Comparison of ENCODE assay signal across 1 cellular context in the genomic region with DNA sequence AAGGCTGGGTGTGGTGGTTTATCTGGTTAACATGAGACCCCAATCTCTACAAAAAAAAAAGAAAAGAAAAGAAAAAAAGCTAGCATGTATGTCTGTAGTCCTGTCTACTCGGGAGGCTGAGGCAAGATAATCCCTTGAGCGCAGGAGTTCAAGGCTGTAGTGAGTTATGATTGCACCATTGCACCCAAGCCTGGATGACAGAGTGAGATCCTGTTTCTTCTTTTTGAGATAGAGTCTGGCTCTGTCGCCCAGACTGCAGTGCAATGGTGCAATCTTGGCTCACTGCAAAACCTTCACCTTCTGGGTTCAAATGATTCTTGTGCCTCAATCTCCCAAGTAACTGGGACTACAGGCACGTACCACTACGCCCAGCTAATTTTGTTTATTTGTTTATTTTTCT.
A peak's percentile ranks its signal among the peaks of the same experiment; 100 is the strongest.
TF ChIP-seq lines count a peak whose summit lies in the region.

No MANE protein-coding gene starts in this region.

TF ChIP-seq in HepG2, 621 proteins besides CTCF, POLR2A, EP300 and RAD21 (continued from another document and continues in another):
- TF ChIP-seq, protein P1, sequence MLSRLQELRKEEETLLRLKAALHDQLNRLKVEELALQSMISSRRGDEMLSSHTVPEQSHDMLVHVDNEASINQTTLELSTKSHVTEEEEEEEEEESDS (CRISPR knock-in tag; IDR thresholded peaks at IDR 0.05; ENCODE audit: borderline replicate concordance) = no peak
- TF ChIP-seq YEATS4 (CRISPR knock-in tag; IDR thresholded peaks at IDR 0.05; ENCODE audit: borderline replicate concordance) = no peak
- TF ChIP-seq RFXANK (CRISPR knock-in tag; IDR thresholded peaks at IDR 0.05) = no peak
- TF ChIP-seq PPARG (CRISPR knock-in tag; conservative IDR thresholded peaks at IDR 0.05) = no peak
- no peak for TF ChIP-seq SNAPC2 (CRISPR knock-in tag; IDR thresholded peaks at IDR 0.05)
- TF ChIP-seq AGO2 (optimal IDR thresholded peaks at IDR 0.05; ENCODE audit: low read depth, low read length) = no peak
- no peak for TF ChIP-seq TCF12 (IDR thresholded peaks at IDR 0.05)
- no peak for TF ChIP-seq TCF12 (CRISPR knock-in tag; IDR thresholded peaks at IDR 0.05)
- peak; percentile 71 for TF ChIP-seq SKI (IDR thresholded peaks at IDR 0.05; ENCODE audit: partially characterized antibody)
- TF ChIP-seq ZNF746 (CRISPR knock-in tag; IDR thresholded peaks at IDR 0.05) = no peak
- peak; percentile 59 for TF ChIP-seq BCL6 (CRISPR knock-in tag; IDR thresholded peaks at IDR 0.05)
- TF ChIP-seq ZSCAN12 (CRISPR knock-in tag; IDR thresholded peaks at IDR 0.05) = no peak
- no peak for TF ChIP-seq ZNF614 (CRISPR knock-in tag; IDR thresholded peaks at IDR 0.05; ENCODE audit: borderline replicate concordance)
- TF ChIP-seq ZNF331 (CRISPR knock-in tag; IDR thresholded peaks at IDR 0.05) = 0 out of 2 replicates have a peak, but pooled peaks have one; percentile 31
- TF ChIP-seq, protein P2, sequence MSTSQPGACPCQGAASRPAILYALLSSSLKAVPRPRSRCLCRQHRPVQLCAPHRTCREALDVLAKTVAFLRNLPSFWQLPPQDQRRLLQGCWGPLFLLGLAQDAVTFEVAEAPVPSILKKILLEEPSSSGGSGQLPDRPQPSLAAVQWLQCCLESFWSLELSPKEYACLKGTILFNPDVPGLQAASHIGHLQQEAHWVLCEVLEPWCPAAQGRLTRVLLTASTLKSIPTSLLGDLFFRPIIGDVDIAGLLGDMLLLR (CRISPR knock-in tag; IDR thresholded peaks at IDR 0.05) = no peak
- 0 out of 2 replicates have a peak, but pooled peaks have one; percentile 32 for TF ChIP-seq SOX5 (CRISPR knock-in tag; IDR thresholded peaks at IDR 0.05; ENCODE audit: borderline replicate concordance)
- TF ChIP-seq ZMYM4 (CRISPR knock-in tag; IDR thresholded peaks at IDR 0.05) = 0 out of 2 replicates have a peak, but pooled peaks have one; percentile 14
- TF ChIP-seq, protein P3, sequence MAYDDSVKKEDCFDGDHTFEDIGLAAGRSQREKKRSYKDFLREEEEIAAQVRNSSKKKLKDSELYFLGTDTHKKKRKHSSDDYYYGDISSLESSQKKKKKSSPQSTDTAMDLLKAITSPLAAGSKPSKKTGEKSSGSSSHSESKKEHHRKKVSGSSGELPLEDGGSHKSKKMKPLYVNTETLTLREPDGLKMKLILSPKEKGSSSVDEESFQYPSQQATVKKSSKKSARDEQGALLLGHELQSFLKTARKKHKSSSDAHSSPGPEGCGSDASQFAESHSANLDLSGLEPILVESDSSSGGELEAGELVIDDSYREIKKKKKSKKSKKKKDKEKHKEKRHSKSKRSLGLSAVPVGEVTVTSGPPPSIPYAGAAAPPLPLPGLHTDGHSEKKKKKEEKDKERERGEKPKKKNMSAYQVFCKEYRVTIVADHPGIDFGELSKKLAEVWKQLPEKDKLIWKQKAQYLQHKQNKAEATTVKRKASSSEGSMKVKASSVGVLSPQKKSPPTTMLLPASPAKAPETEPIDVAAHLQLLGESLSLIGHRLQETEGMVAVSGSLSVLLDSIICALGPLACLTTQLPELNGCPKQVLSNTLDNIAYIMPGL (CRISPR knock-in tag; IDR thresholded peaks at IDR 0.05; ENCODE audit: borderline replicate concordance in 1 of 2, low read depth in 1 of 2) = no peak
- no peak for TF ChIP-seq MAFK (conservative IDR thresholded peaks at IDR 0.05 in 1 of 2, IDR thresholded peaks at IDR 0.05 in 1 of 2; ENCODE audit: low read length in 2 of 2)
- no peak for TF ChIP-seq ZNF44 (CRISPR knock-in tag; IDR thresholded peaks at IDR 0.05)
- peak; percentile 60 for TF ChIP-seq DPF2 (CRISPR knock-in tag; IDR thresholded peaks at IDR 0.05; ENCODE audit: borderline replicate concordance, low read depth)
- TF ChIP-seq ZNF230 (CRISPR knock-in tag; IDR thresholded peaks at IDR 0.05) = no peak
- TF ChIP-seq, protein P4, sequence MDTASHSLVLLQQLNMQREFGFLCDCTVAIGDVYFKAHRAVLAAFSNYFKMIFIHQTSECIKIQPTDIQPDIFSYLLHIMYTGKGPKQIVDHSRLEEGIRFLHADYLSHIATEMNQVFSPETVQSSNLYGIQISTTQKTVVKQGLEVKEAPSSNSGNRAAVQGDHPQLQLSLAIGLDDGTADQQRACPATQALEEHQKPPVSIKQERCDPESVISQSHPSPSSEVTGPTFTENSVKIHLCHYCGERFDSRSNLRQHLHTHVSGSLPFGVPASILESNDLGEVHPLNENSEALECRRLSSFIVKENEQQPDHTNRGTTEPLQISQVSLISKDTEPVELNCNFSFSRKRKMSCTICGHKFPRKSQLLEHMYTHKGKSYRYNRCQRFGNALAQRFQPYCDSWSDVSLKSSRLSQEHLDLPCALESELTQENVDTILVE (CRISPR knock-in tag; IDR thresholded peaks at IDR 0.05) = peak; percentile 40; the same call in 1 of the 2 replicates
- TF ChIP-seq, protein P5, sequence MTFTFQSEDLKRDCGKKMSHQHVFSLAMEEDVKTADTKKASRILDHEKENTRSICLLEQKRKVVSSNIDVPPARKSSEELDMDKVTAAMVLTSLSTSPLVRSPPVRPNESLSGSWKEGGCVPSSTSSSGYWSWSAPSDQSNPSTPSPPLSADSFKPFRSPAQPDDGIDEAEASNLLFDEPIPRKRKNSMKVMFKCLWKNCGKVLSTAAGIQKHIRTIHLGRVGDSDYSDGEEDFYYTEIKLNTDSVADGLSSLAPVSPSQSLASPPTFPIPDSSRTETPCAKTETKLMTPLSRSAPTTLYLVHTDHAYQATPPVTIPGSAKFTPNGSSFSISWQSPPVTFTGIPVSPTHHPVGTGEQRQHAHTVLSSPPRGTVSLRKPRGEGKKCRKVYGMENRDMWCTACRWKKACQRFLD (CRISPR knock-in tag; IDR thresholded peaks at IDR 0.05; ENCODE audit: borderline replicate concordance) = no peak
- TF ChIP-seq, protein P6, sequence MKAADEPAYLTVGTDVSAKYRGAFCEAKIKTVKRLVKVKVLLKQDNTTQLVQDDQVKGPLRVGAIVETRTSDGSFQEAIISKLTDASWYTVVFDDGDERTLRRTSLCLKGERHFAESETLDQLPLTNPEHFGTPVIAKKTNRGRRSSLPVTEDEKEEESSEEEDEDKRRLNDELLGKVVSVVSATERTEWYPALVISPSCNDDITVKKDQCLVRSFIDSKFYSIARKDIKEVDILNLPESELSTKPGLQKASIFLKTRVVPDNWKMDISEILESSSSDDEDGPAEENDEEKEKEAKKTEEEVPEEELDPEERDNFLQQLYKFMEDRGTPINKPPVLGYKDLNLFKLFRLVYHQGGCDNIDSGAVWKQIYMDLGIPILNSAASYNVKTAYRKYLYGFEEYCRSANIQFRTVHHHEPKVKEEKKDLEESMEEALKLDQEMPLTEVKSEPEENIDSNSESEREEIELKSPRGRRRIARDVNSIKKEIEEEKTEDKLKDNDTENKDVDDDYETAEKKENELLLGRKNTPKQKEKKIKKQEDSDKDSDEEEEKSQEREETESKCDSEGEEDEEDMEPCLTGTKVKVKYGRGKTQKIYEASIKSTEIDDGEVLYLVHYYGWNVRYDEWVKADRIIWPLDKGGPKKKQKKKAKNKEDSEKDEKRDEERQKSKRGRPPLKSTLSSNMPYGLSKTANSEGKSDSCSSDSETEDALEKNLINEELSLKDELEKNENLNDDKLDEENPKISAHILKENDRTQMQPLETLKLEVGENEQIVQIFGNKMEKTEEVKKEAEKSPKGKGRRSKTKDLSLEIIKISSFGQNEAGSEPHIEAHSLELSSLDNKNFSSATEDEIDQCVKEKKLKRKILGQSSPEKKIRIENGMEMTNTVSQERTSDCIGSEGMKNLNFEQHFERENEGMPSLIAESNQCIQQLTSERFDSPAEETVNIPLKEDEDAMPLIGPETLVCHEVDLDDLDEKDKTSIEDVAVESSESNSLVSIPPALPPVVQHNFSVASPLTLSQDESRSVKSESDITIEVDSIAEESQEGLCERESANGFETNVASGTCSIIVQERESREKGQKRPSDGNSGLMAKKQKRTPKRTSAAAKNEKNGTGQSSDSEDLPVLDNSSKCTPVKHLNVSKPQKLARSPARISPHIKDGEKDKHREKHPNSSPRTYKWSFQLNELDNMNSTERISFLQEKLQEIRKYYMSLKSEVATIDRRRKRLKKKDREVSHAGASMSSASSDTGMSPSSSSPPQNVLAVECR (CRISPR knock-in tag; IDR thresholded peaks at IDR 0.05; ENCODE audit: borderline replicate concordance) = no peak; the same call in 1 of the 2 replicates
- no peak for TF ChIP-seq CBX1 (IDR thresholded peaks at IDR 0.05; ENCODE audit: low read depth)
- peak; percentile 61 for TF ChIP-seq RXRB (CRISPR knock-in tag; IDR thresholded peaks at IDR 0.05; ENCODE audit: borderline replicate concordance)
- 0 out of 2 replicates have a peak, but pooled peaks have one; percentile 35 for TF ChIP-seq HDAC1 (CRISPR knock-in tag; IDR thresholded peaks at IDR 0.05)
- no peak for TF ChIP-seq SP1 (IDR thresholded peaks at IDR 0.05)
- no peak for TF ChIP-seq SP1 (CRISPR knock-in tag; IDR thresholded peaks at IDR 0.05)
- no peak for TF ChIP-seq ZNF274 (CRISPR knock-in tag; IDR thresholded peaks at IDR 0.05)
- no peak for TF ChIP-seq MEF2D (CRISPR knock-in tag; IDR thresholded peaks at IDR 0.05)
- TF ChIP-seq HOXA5 (CRISPR knock-in tag; IDR thresholded peaks at IDR 0.05) = no peak
- TF ChIP-seq RBFOX2 (IDR thresholded peaks at IDR 0.05; ENCODE audit: low read depth, low read length) = no peak
- TF ChIP-seq, protein P7, sequence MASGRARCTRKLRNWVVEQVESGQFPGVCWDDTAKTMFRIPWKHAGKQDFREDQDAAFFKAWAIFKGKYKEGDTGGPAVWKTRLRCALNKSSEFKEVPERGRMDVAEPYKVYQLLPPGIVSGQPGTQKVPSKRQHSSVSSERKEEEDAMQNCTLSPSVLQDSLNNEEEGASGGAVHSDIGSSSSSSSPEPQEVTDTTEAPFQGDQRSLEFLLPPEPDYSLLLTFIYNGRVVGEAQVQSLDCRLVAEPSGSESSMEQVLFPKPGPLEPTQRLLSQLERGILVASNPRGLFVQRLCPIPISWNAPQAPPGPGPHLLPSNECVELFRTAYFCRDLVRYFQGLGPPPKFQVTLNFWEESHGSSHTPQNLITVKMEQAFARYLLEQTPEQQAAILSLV (CRISPR knock-in tag; IDR thresholded peaks at IDR 0.05; ENCODE audit: borderline replicate concordance) = no peak
- TF ChIP-seq, protein P8, sequence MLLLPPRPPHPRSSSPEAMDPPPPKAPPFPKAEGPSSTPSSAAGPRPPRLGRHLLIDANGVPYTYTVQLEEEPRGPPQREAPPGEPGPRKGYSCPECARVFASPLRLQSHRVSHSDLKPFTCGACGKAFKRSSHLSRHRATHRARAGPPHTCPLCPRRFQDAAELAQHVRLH (CRISPR knock-in tag; IDR thresholded peaks at IDR 0.05; ENCODE audit: borderline replicate concordance, low read depth) = no peak
- TF ChIP-seq ATF7 (IDR thresholded peaks at IDR 0.05) = peak; percentile 7; the same call in 1 of the 2 replicates
- TF ChIP-seq ATF7 (CRISPR knock-in tag; IDR thresholded peaks at IDR 0.05) = no peak
- TF ChIP-seq NFKBIZ (CRISPR knock-in tag; IDR thresholded peaks at IDR 0.05) = no peak
- no peak for TF ChIP-seq SOX6 (IDR thresholded peaks at IDR 0.05)
- TF ChIP-seq SOX6 (CRISPR knock-in tag; IDR thresholded peaks at IDR 0.05) = peak; percentile 26; the same call in 1 of the 2 replicates
- TF ChIP-seq HNF4A (CRISPR knock-in tag; IDR thresholded peaks at IDR 0.05) = peak; percentile 86
- peak; percentile 65 for TF ChIP-seq RARA (CRISPR knock-in tag; IDR thresholded peaks at IDR 0.05)
- TF ChIP-seq PHF5A (CRISPR knock-in tag; IDR thresholded peaks at IDR 0.05; ENCODE audit: low read depth, unreplicated experiment) = no peak
- TF ChIP-seq CEBPB (IDR thresholded peaks at IDR 0.05; ENCODE audit: borderline replicate concordance, low read depth, low read length) = peak; percentile 93
- TF ChIP-seq FIP1L1 (IDR thresholded peaks at IDR 0.05; ENCODE audit: borderline replicate concordance, insufficient read depth, low read depth, low read length) = no peak
- peak; percentile 48; the same call in 1 of the 2 replicates for TF ChIP-seq HOXA3 (CRISPR knock-in tag; IDR thresholded peaks at IDR 0.05)
- no peak for TF ChIP-seq ZNF776 (CRISPR knock-in tag; IDR thresholded peaks at IDR 0.05)
- no peak for TF ChIP-seq ZSCAN30 (CRISPR knock-in tag; IDR thresholded peaks at IDR 0.05)
- no peak for TF ChIP-seq ZNF326 (CRISPR knock-in tag; IDR thresholded peaks at IDR 0.05; ENCODE audit: borderline replicate concordance)
- TF ChIP-seq, protein P9, sequence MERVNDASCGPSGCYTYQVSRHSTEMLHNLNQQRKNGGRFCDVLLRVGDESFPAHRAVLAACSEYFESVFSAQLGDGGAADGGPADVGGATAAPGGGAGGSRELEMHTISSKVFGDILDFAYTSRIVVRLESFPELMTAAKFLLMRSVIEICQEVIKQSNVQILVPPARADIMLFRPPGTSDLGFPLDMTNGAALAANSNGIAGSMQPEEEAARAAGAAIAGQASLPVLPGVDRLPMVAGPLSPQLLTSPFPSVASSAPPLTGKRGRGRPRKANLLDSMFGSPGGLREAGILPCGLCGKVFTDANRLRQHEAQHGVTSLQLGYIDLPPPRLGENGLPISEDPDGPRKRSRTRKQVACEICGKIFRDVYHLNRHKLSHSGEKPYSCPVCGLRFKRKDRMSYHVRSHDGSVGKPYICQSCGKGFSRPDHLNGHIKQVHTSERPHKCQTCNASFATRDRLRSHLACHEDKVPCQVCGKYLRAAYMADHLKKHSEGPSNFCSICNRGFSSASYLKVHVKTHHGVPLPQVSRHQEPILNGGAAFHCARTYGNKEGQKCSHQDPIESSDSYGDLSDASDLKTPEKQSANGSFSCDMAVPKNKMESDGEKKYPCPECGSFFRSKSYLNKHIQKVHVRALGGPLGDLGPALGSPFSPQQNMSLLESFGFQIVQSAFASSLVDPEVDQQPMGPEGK (CRISPR knock-in tag; IDR thresholded peaks at IDR 0.05) = no peak
- TF ChIP-seq, protein P10, sequence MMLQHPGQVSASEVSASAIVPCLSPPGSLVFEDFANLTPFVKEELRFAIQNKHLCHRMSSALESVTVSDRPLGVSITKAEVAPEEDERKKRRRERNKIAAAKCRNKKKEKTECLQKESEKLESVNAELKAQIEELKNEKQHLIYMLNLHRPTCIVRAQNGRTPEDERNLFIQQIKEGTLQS (CRISPR knock-in tag; IDR thresholded peaks at IDR 0.05) = 0 out of 2 replicates have a peak, but pooled peaks have one; percentile 21
- TF ChIP-seq MEIS1 (CRISPR knock-in tag; IDR thresholded peaks at IDR 0.05; ENCODE audit: borderline replicate concordance) = no peak
- no peak for TF ChIP-seq RBM39 (IDR thresholded peaks at IDR 0.05; ENCODE audit: low read depth, low read length, poor library complexity, severe bottlenecking)
- peak; percentile 49; the same call in 1 of the 2 replicates for TF ChIP-seq FOXA3 (CRISPR knock-in tag; IDR thresholded peaks at IDR 0.05)
- TF ChIP-seq CENPX (CRISPR knock-in tag; IDR thresholded peaks at IDR 0.05) = no peak
- TF ChIP-seq SYNCRIP (IDR thresholded peaks at IDR 0.05; ENCODE audit: insufficient read depth, low read depth, low read length) = no peak
- peak; percentile 53; the same call in 1 of the 2 replicates for TF ChIP-seq SIX4 (CRISPR knock-in tag; IDR thresholded peaks at IDR 0.05)
- no peak for TF ChIP-seq ZNF337 (CRISPR knock-in tag; IDR thresholded peaks at IDR 0.05; ENCODE audit: borderline replicate concordance, low read depth)
